ENCODE assay signal across 10 cellular contexts in genomic region chr5:32390819-32391591, GRCh38. TPM values are rescaled to one million over a fixed set of nuclear protein-coding genes. Genes with fewer than 3 reads are reported as not detected.
A peak's percentile ranks its signal among the peaks of the same experiment; 100 is the strongest.
DNase-seq lines count a peak whose midpoint lies in the region; ATAC-seq and TF ChIP-seq lines count a peak whose summit lies in the region.
"Had no signal": no experiment of that assay in that cellular context is flagged by ENCODE, and none has a peak within 500 bp of the region (broad histone marks: within the 10 kb centered on the region; RNA-seq: fewer than 3 reads in every experiment).

No MANE protein-coding gene starts in this region.

- no peaks in the 10 kb centered on the region for H3K4me1 ChIP-seq in BE2C

- no peak for ATAC-seq in HG03457 (IDR thresholded peaks at IDR 0.05; ENCODE audit: unreplicated experiment)
- ATAC-seq in HG03342 (IDR thresholded peaks at IDR 0.05; ENCODE audit: unreplicated experiment): no peak

- TF ChIP-seq CTCF in BJ (IDR thresholded peaks at IDR 0.05; ENCODE audit: insufficient read depth, low read depth, low read length) (no peak), choroid plexus epithelial cell (conservative IDR thresholded peaks at IDR 0.05; ENCODE audit: low read depth, low read length) (no peak), BE2C (IDR thresholded peaks at IDR 0.05; ENCODE audit: low read depth, low read length) (no peak)

- DNase-seq in BJ (ENCODE audit: low read depth) (peak; percentile 32), NCI-H460 (ENCODE audit: extremely low read depth, low read depth) (peak; percentile 74), choroid plexus epithelial cell (ENCODE audit: low read depth) (peak; percentile 96), myocyte (ENCODE audit: low read depth) (peak; percentile 66), BE2C (no peak), NCI-H510A treated with DMSO at 0.1 percent for 48 hours (lab: John Stamatoyannopoulos, UW) (no peak)
- DNase-seq: hypothalamus, NCI-H2081 treated with DMSO at 0.1 percent for 48 hours had no signal

- H3K36me3 ChIP-seq in BJ (ENCODE audit: control insufficient read depth, insufficient read depth, low read length): peaks cover 8% of the 10 kb centered on the region
- H3K36me3 ChIP-seq in BE2C: peaks cover 98% of the 10 kb centered on the region

- H3K4me3 ChIP-seq in BJ (ENCODE audit: low read depth, low read length) (no peak overlapping the region), choroid plexus epithelial cell (ENCODE audit: low read depth, low read length) (no peak overlapping the region), BE2C (ENCODE audit: low read depth, low read length) (no peak overlapping the region)

- H3K27me3 ChIP-seq in BJ (ENCODE audit: control insufficient read depth, insufficient read depth, low read length) (no peaks in the 10 kb centered on the region), BE2C (no peaks in the 10 kb centered on the region)

- CTCF ChIA-PET in BJ (lab: Yijun Ruan, JAX): interaction anchor here (1.8 kb wide), 1 partner anchor 11 kb away, joined by 4 read pairs; no protein-coding TSS in a partner anchor

- POLR2A ChIA-PET in BJ (lab: Charles Lee): no interaction called here

- no peaks in the 10 kb centered on the region for H3K9me3 ChIP-seq in BE2C

RNA-seq across cellular contexts. Expression of gene ZFR, which starts 53.5 kb away (rescaled TPM):
- polyA plus RNA-seq in BJ (2011; rRNA removed): 76.8 and 88.6 TPM in 2 replicates
- polyA minus RNA-seq in BJ (2011; rRNA and poly(A)+ RNA removed): 86.4 and 185 TPM in 2 replicates
- total RNA-seq in NCI-H460 (2014; rRNA removed; shearing (Covaris generic)): 116 and 123 TPM in 2 replicates
- polyA plus RNA-seq in NCI-H460 (2014; cell fraction: nucleus; rRNA removed): 53.9 and 86.2 TPM in 2 replicates
- total RNA-seq in myocyte: 90.0 and 108 TPM in 2 replicates
- polyA plus RNA-seq in myocyte (2012): 42.0 TPM
- polyA plus RNA-seq in BE2C (2012; ENCODE audit: insufficient read depth, insufficient read length, low read depth): 68.5 TPM

Comparison
In these comparisons a context has a peak if more than half of its experiments do, and no peak if none do; other contexts are left out.
1. DNase-seq: peak in BJ (single experiment), NCI-H460 (single experiment), choroid plexus epithelial cell (single experiment) and myocyte (single experiment); none in BE2C (single experiment) and NCI-H510A treated with DMSO at 0.1 percent for 48 hours (single experiment).